Comparison of ENCODE assay signal across 14 cellular contexts in the genomic region with DNA sequence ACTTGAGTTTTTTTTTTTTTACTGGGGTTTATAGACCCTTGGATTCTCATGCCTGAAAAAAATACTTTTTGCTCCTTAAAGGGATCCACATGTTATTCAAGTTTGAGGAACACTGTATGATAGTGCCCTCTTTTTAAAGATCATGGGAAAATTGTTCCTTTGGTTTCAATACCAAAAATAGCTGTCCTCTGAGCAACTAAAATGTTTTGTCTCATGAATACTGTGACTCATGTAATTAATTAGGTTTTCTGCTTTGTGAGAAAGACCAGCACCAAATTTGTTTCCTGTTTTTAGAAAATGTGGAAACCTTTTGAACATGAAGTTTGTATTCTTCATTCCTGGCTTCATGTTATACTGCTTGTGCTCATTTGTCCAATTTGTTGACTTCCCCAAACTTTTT.
A peak's percentile ranks its signal among the peaks of the same experiment; 100 is the strongest.
DNase-seq lines count a peak whose midpoint lies in the region; ATAC-seq and TF ChIP-seq lines count a peak whose summit lies in the region.
"Had no signal": no experiment of that assay in that cellular context is flagged by ENCODE, and none has a peak within 500 bp of the region (broad histone marks: within the 10 kb centered on the region; RNA-seq: fewer than 3 reads in every experiment).

No MANE protein-coding gene starts in this region.

- H3K4me3 Mint-ChIP-seq in stimulated activated naive CD8-positive, alpha-beta T cell treated with anti-CD3 and anti-CD28 coated beads, Interleukin-15, amount 100 ng/mL, for 72 hours: no peak overlapping the region
- H3K4me3 Mint-ChIP-seq: activated naive CD4-positive, alpha-beta T cell treated with anti-CD3 and anti-CD28 coated beads for 36 hours; natural killer cell treated with Interleukin-12 subunit alpha and Interleukin-12 subunit beta and Interleukin-15 and Interleukin-18, amount 100 ng/mL, for 72 hours had no signal

- POLR2A ChIA-PET in HCT116 (lab: Charles Lee) (no interaction called here), SK-N-SH (lab: Yijun Ruan, JAX) (no interaction called here)

- no peak for TF ChIP-seq RAD21 in HCT116 (IDR thresholded peaks at IDR 0.05; ENCODE audit: low read depth)
- TF ChIP-seq RAD21 in SK-N-SH (IDR thresholded peaks at IDR 0.05; ENCODE audit: low read length): no peak

- no peak overlapping the region for H3K9ac ChIP-seq in HCT116 (ENCODE audit: low read length)
- peak overlapping the region; percentile 32; the same call in 1 of the 2 replicates for H3K9ac ChIP-seq in SK-N-SH
- peak overlapping the region; percentile 64 for H3K9ac ChIP-seq in skeletal muscle satellite cell (ENCODE audit: low read depth, low read length)

- H3K36me3 ChIP-seq in HCT116 (ENCODE audit: control insufficient read depth in 1 of 2, insufficient read depth in 2 of 2, low read length in 2 of 2) (no peaks in the 10 kb centered on the region), SK-N-SH (replicated peaks in 1 of 2; ENCODE audit: control insufficient read depth in 1 of 2, insufficient read depth in 2 of 2, low read length in 1 of 2) (peaks cover 0 to 26% of the 10 kb centered on the region in 2 experiments), skeletal muscle satellite cell (ENCODE audit: insufficient read depth, low read length) (peaks cover 5% of the 10 kb centered on the region)

- no peaks in the 10 kb centered on the region for H3K27me3 ChIP-seq in HCT116 (ENCODE audit: insufficient read depth, low read length)
- H3K27me3 ChIP-seq in SK-N-SH (ENCODE audit: insufficient read depth): no peaks in the 10 kb centered on the region
- no peaks in the 10 kb centered on the region for H3K27me3 ChIP-seq in skeletal muscle satellite cell (ENCODE audit: control insufficient read depth, insufficient read depth, low read length)

- no peak overlapping the region for H3K4me3 ChIP-seq in HCT116 (replicated peaks in 1 of 2; ENCODE audit: low read depth in 1 of 2, low read length in 2 of 2)
- no peak overlapping the region for H3K4me3 ChIP-seq in SK-N-SH (ENCODE audit: low read depth in 2 of 2, low read length in 1 of 2)
- no peak overlapping the region for H3K4me3 ChIP-seq in fibroblast of mammary gland (ENCODE audit: control insufficient read depth, low read depth, low read length)
- H3K4me3 ChIP-seq in skeletal muscle satellite cell (ENCODE audit: low read length): no peak overlapping the region

- no peak overlapping the region for H3K27ac Mint-ChIP-seq in stimulated activated naive CD8-positive, alpha-beta T cell treated with anti-CD3 and anti-CD28 coated beads, Interleukin-15, amount 100 ng/mL, for 72 hours
- H3K27ac Mint-ChIP-seq: activated naive CD4-positive, alpha-beta T cell treated with anti-CD3 and anti-CD28 coated beads for 36 hours; natural killer cell treated with Interleukin-12 subunit alpha and Interleukin-12 subunit beta and Interleukin-15 and Interleukin-18, amount 100 ng/mL, for 72 hours had no signal

- peaks cover 12% of the 10 kb centered on the region for H3F3A ChIP-seq in SK-N-SH (replicated peaks; ENCODE audit: insufficient read depth)

- H3K4me2 ChIP-seq in HCT116 (ENCODE audit: low read length) (no peak overlapping the region), SK-N-SH (no peak overlapping the region), skeletal muscle satellite cell (ENCODE audit: low read length) (peak overlapping the region; percentile 30)

- CTCF ChIA-PET in HCT116 (lab: Charles Lee) (no interaction called here), SK-N-SH (lab: Yijun Ruan, JAX) (no interaction called here)

- no peaks in the 10 kb centered on the region for H3K9me2 ChIP-seq in HCT116 (ENCODE audit: insufficient read depth)
- no peaks in the 10 kb centered on the region for H3K9me2 ChIP-seq in SK-N-SH

- H3K4me1 Mint-ChIP-seq in stimulated activated naive CD8-positive, alpha-beta T cell treated with anti-CD3 and anti-CD28 coated beads, Interleukin-15, amount 100 ng/mL, for 72 hours: no peaks in the 10 kb centered on the region

- intact Hi-C loops in HCT116 (cut with micrococcal nuclease): no loop called here

- TF ChIP-seq EP300 in SK-N-SH (IDR thresholded peaks at IDR 0.05; ENCODE audit: borderline replicate concordance in 1 of 2, low read depth in 1 of 2, low read length in 1 of 2): peak; percentile 50 to 61; a peak in 3 of 4 replicates

- H3K27ac ChIP-seq in HCT116 (ENCODE audit: low read depth, low read length) (no peak overlapping the region), SK-N-SH (ENCODE audit: low read depth in 2 of 2, low read length in 1 of 2) (peak overlapping the region; percentile 81 to 93)

- H3K27me3 Mint-ChIP-seq in stimulated activated naive CD8-positive, alpha-beta T cell treated with anti-CD3 and anti-CD28 coated beads, Interleukin-15, amount 100 ng/mL, for 72 hours: no peaks in the 10 kb centered on the region
- H3K27me3 Mint-ChIP-seq: natural killer cell treated with Interleukin-12 subunit alpha and Interleukin-12 subunit beta and Interleukin-15 and Interleukin-18, amount 100 ng/mL, for 72 hours had no signal

- no peaks in the 10 kb centered on the region for H3K9me3 Mint-ChIP-seq in stimulated activated naive CD8-positive, alpha-beta T cell treated with anti-CD3 and anti-CD28 coated beads, Interleukin-15, amount 100 ng/mL, for 72 hours
- H3K9me3 Mint-ChIP-seq: activated naive CD4-positive, alpha-beta T cell treated with anti-CD3 and anti-CD28 coated beads for 36 hours; natural killer cell treated with Interleukin-12 subunit alpha and Interleukin-12 subunit beta and Interleukin-15 and Interleukin-18, amount 100 ng/mL, for 72 hours had no signal

- no peak for ATAC-seq in HCT116
- no peak for ATAC-seq in stimulated activated naive CD8-positive, alpha-beta T cell treated with anti-CD3 and anti-CD28 coated beads, Interleukin-15, amount 100 ng/mL, for 72 hours
- ATAC-seq in GM19351 (IDR thresholded peaks at IDR 0.05; ENCODE audit: unreplicated experiment): no peak
- ATAC-seq: natural killer cell treated with Interleukin-12 subunit alpha and Interleukin-12 subunit beta and Interleukin-15 and Interleukin-18, amount 100 ng/mL, for 72 hours had no signal

- H3K79me2 ChIP-seq in HCT116 (ENCODE audit: insufficient read depth, low read length) (no peaks in the 10 kb centered on the region), SK-N-SH (ENCODE audit: insufficient read depth) (no peaks in the 10 kb centered on the region)

- H3K4me1 ChIP-seq in HCT116 (ENCODE audit: control insufficient read depth in 1 of 2, insufficient read depth in 2 of 2, low read length in 2 of 2): peaks cover 0 to 8% of the 10 kb centered on the region in 2 experiments; a peak in 2 of 4 replicates
- H3K4me1 ChIP-seq in SK-N-SH (ENCODE audit: control insufficient read depth in 1 of 2, insufficient read depth in 2 of 2, low read depth in 1 of 2, low read length in 1 of 2): peaks cover 0 to 7% of the 10 kb centered on the region in 2 experiments; a peak in 2 of 4 replicates
- peaks cover 15% of the 10 kb centered on the region for H3K4me1 ChIP-seq in skeletal muscle satellite cell (ENCODE audit: control insufficient read depth, insufficient read depth, low read length)

- no peaks in the 10 kb centered on the region for H4K20me1 ChIP-seq in HCT116 (ENCODE audit: insufficient read depth)
- H4K20me1 ChIP-seq in SK-N-SH (ENCODE audit: insufficient read depth): no peaks in the 10 kb centered on the region

- H2AFZ ChIP-seq in HCT116 (ENCODE audit: low read depth, low read length, poor library complexity, severe bottlenecking) (no peak overlapping the region), SK-N-SH (ENCODE audit: low read depth) (peak overlapping the region; percentile 25; the same call in 1 of the 2 replicates)

- no TSS peak for BruUV-seq in HCT116 (replicated peaks; lab: Mats Ljungman, UMichigan)

- no peak for TF ChIP-seq POLR2A in HCT116 (IDR thresholded peaks at IDR 0.05; ENCODE audit: borderline replicate concordance, extremely low read depth, insufficient read depth, insufficient read length)

- TF ChIP-seq CTCF in HCT116 (IDR thresholded peaks at IDR 0.05 in 2 of 3, conservative IDR thresholded peaks at IDR 0.05 in 1 of 3; ENCODE audit: borderline replicate concordance in 1 of 3, insufficient read depth in 1 of 3, low read depth in 2 of 3, low read length in 2 of 3) (no peak), SK-N-SH (IDR thresholded peaks at IDR 0.05) (no peak), fibroblast of mammary gland (conservative IDR thresholded peaks at IDR 0.05; ENCODE audit: control insufficient read depth, insufficient read depth, low read depth, low read length) (no peak)

- DNase-seq in HCT116 (ENCODE audit: low read depth, low spot score) (no peak), SK-N-SH (no peak), fibroblast of mammary gland (ENCODE audit: low read depth) (peak; percentile 92), NCI-H2029 (lab: John Stamatoyannopoulos, UW) (no peak)
- DNase-seq in stimulated activated naive CD8-positive, alpha-beta T cell treated with anti-CD3 and anti-CD28 coated beads, Interleukin-15, amount 100 ng/mL, for 72 hours: no peak
- DNase-seq: activated CD4-positive, alpha-beta T cell treated with anti-CD3 and anti-CD28 coated beads, Interleukin-2, amount 50 U/mL, for 1 hour; activated naive CD4-positive, alpha-beta T cell treated with anti-CD3 and anti-CD28 coated beads for 36 hours; DMS153; effector memory CD4-positive, alpha-beta T cell; MM.1S; NCI-H774 had no signal

- RAD21 ChIA-PET in HCT116 (lab: Charles Lee; ENCODE audit: low non-redundant PET in 1 of 2, low total read pairs in 2 of 2, uncharacterized antibody in 2 of 2, unreplicated experiment in 2 of 2): no interaction called here

- H3K9me3 ChIP-seq in HCT116 (ENCODE audit: control insufficient read depth in 1 of 2, insufficient read depth in 1 of 2, low read depth in 1 of 2, low read length in 2 of 2) (no peaks in the 10 kb centered on the region), SK-N-SH (no peaks in the 10 kb centered on the region), skeletal muscle satellite cell (replicated peaks; ENCODE audit: low read length) (no peaks in the 10 kb centered on the region)

TF ChIP-seq in HCT116, 20 proteins besides CTCF, POLR2A, EP300 and RAD21 (continues in another document):
- no peak for TF ChIP-seq EZH2phosphoT487 (IDR thresholded peaks at IDR 0.05; ENCODE audit: borderline replicate concordance)

TF ChIP-seq in SK-N-SH, 30 proteins besides CTCF, POLR2A, EP300 and RAD21 (continues in another document):
- peak; percentile 73; the same call in 1 of the 2 replicates for TF ChIP-seq FOSL2 (IDR thresholded peaks at IDR 0.05; ENCODE audit: borderline replicate concordance, low read depth)
- no peak for TF ChIP-seq IRF3 (IDR thresholded peaks at IDR 0.05; ENCODE audit: low read depth, low read length)
- no peak for TF ChIP-seq ELF1 (IDR thresholded peaks at IDR 0.05)
- no peak for TF ChIP-seq NRF1 (IDR thresholded peaks at IDR 0.05; ENCODE audit: low read depth, low read length)
- no peak for TF ChIP-seq YY1 (IDR thresholded peaks at IDR 0.05; ENCODE audit: low read depth)

Comparison
In these comparisons a context has a peak if more than half of its experiments do, and no peak if none do; other contexts are left out.
1. Of the 11 proteins assayed by ChIP-seq in both SK-N-SH and HCT116: peak only in SK-N-SH: POLR2AphosphoS5; only in HCT116: none; in both: JUND; in neither: 9.